ENCODE assay signal across 9 cellular contexts in genomic region chr22:42928969-42929837, GRCh38.
A peak's percentile ranks its signal among the peaks of the same experiment; 100 is the strongest.
DNase-seq lines count a peak whose midpoint lies in the region; ATAC-seq and TF ChIP-seq lines count a peak whose summit lies in the region.
"Had no signal": no experiment of that assay in that cellular context is flagged by ENCODE, and none has a peak within 500 bp of the region (broad histone marks: within the 10 kb centered on the region; RNA-seq: fewer than 3 reads in every experiment).

No MANE protein-coding gene starts in this region.

- no peaks in the 10 kb centered on the region for H3K27me3 ChIP-seq in Peyer's patch

- peak overlapping the region; percentile 8 to 93 (median 35) for H3K27ac ChIP-seq in Peyer's patch

- ATAC-seq in omental fat pad (ENCODE audit: low FRiP score) (peak; percentile 25), HG03175 (IDR thresholded peaks at IDR 0.05; ENCODE audit: unreplicated experiment) (no peak), HG03469 (IDR thresholded peaks at IDR 0.05; ENCODE audit: unreplicated experiment) (no peak)
- ATAC-seq: activated CD8-positive, alpha-beta T cell treated with anti-CD3 and anti-CD28 coated beads for 36 hours had no signal

- DNase-seq in AG10803 (ENCODE audit: low read depth) (peak; percentile 62), Peyer's patch (peak in 1 of 3 donors; percentile 73), fibroblast of the aortic adventitia (ENCODE audit: low read depth) (peak; percentile 24), omental fat pad (ENCODE audit: low spot score) (no peak), ACHN (no peak), DMS53 treated with DMSO at 0.1 percent for 48 hours (lab: John Stamatoyannopoulos, UW; ENCODE audit: unreplicated experiment) (no peak)
- DNase-seq: activated CD8-positive, alpha-beta T cell treated with anti-CD3 and anti-CD28 coated beads for 36 hours had no signal

- TF ChIP-seq CTCF in AG10803 (conservative IDR thresholded peaks at IDR 0.05; ENCODE audit: low read length) (no peak), Peyer's patch (IDR thresholded peaks at IDR 0.05) (no peak), fibroblast of the aortic adventitia (IDR thresholded peaks at IDR 0.05; ENCODE audit: insufficient read depth, low read length) (no peak), omental fat pad (IDR thresholded peaks at IDR 0.05) (no peak)

- peaks cover 0 to 60% (median 10%) of the 10 kb centered on the region in 4 donors for H3K4me1 ChIP-seq in Peyer's patch

- in situ Hi-C loops in ACHN (cut with HindIII; ENCODE audit: low pct_ligation_motif_present, low pct_unique_long_range_greater_than_20kb, low sequenced_read_pairs): no loop called here

- H3K9me3 ChIP-seq in Peyer's patch: no peaks in the 10 kb centered on the region

- H3K36me3 ChIP-seq in Peyer's patch: no peaks in the 10 kb centered on the region

- H3K4me3 ChIP-seq in AG10803 (ENCODE audit: low read length) (no peak overlapping the region), Peyer's patch (no peak overlapping the region), fibroblast of the aortic adventitia (ENCODE audit: low read depth, low read length) (no peak overlapping the region)

- no peak for TF ChIP-seq POLR2A in Peyer's patch (IDR thresholded peaks at IDR 0.05)

Comparison
In these comparisons a context has a peak if more than half of its experiments do, and no peak if none do; other contexts are left out.
1. DNase-seq: peak in AG10803 (single experiment) and fibroblast of the aortic adventitia (single experiment); none in omental fat pad (single experiment), ACHN (single experiment) and DMS53 treated with DMSO at 0.1 percent for 48 hours (single experiment).